ENCODE assay signal across 10 cellular contexts in the genomic region with DNA sequence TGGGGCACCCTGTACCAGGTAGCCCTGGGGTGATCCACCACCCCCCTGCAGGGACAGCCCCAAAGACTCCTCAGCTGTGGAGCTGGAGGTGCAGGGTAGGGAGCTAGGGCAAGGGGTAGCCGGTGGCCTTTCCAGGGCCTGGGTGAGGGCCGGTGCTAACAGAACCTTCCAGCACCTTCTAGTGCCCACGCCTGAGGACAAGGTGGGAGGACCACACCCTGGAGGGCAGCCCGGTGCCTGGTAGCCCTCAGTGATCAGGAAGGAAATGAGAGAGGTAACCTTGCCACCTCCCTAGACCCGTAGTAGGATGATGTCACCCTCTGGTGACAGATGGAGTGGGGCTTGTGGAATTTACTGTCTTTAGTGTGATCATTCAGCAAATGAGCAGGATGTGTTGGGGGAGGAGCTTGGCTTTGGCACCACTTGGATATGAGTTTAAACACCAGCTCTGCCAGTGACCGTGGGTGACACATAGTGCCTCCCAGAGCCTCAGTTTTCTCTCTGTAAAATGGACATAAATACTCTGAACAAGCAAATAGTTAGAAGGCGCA.
DNase-seq lines count a peak whose midpoint lies in the region; ATAC-seq and TF ChIP-seq lines count a peak whose summit lies in the region.
"Had no signal": no experiment of that assay in that cellular context is flagged by ENCODE, and none has a peak within 500 bp of the region (broad histone marks: within the 10 kb centered on the region; RNA-seq: fewer than 3 reads in every experiment).

No MANE protein-coding gene starts in this region.

- peak overlapping the region; percentile 26 for H3K27ac ChIP-seq in RWPE2 (ENCODE audit: poor library complexity, severe bottlenecking)
- H3K27ac ChIP-seq in tibial artery: peak overlapping the region; percentile 47 to 53
- H3K27ac ChIP-seq: breast epithelium had no signal

- peaks cover 3% of the 10 kb centered on the region for H3K4me1 Mint-ChIP-seq in activated CD4-positive, alpha-beta T cell treated with anti-CD3 and anti-CD28 coated beads for 36 hours
- H3K4me1 Mint-ChIP-seq in activated T-cell treated with anti-CD3 and anti-CD28 coated beads, Interleukin-2, amount 50 U/mL, for 4 hours (ENCODE audit: low read depth): no peaks in the 10 kb centered on the region

- no peaks in the 10 kb centered on the region for H3K36me3 ChIP-seq in RWPE2 (ENCODE audit: low read depth)
- H3K36me3 ChIP-seq in tibial artery: no peaks in the 10 kb centered on the region
- H3K36me3 ChIP-seq: breast epithelium had no signal

- H3K27ac Mint-ChIP-seq in activated CD4-positive, alpha-beta T cell treated with anti-CD3 and anti-CD28 coated beads for 36 hours: no peak overlapping the region

- H3K4me1 ChIP-seq in RWPE2 (ENCODE audit: insufficient read depth, poor library complexity, severe bottlenecking) (peaks cover 26% of the 10 kb centered on the region), tibial artery (peaks cover 0 to 18% (median 0%) of the 10 kb centered on the region in 4 donors)
- H3K4me1 ChIP-seq: breast epithelium had no signal

- peak; percentile 86 for ATAC-seq in activated CD4-positive, alpha-beta T cell treated with anti-CD3 and anti-CD28 coated beads for 36 hours
- ATAC-seq in RWPE2 (ENCODE audit: low read depth) (peak; percentile 15; the same call in 2 of the 3 replicates), GM18873 (IDR thresholded peaks at IDR 0.05; ENCODE audit: low FRiP score, unreplicated experiment) (no peak)
- ATAC-seq in activated T-cell treated with anti-CD3 and anti-CD28 coated beads, Interleukin-2, amount 50 U/mL, for 4 hours: no peak
- ATAC-seq: left ventricle myocardium superior had no signal

- H3K9me3 ChIP-seq in RWPE2 (ENCODE audit: severe bottlenecking) (no peaks in the 10 kb centered on the region), tibial artery (no peaks in the 10 kb centered on the region)
- H3K9me3 ChIP-seq: breast epithelium had no signal

- CTCF ChIA-PET in activated CD4-positive, alpha-beta T cell treated with anti-CD3 and anti-CD28 coated beads for 36 hours (lab: Charles Lee): interaction anchor here (0.5 to 1.4 kb wide), 3 partner anchors 12 to 367 kb away, joined by 3 to 4 read pairs (median 4); no protein-coding TSS in a partner anchor

- peaks cover 2% of the 10 kb centered on the region for H3K27me3 Mint-ChIP-seq in activated CD4-positive, alpha-beta T cell treated with anti-CD3 and anti-CD28 coated beads for 36 hours
- no peaks in the 10 kb centered on the region for H3K27me3 Mint-ChIP-seq in activated T-cell treated with anti-CD3 and anti-CD28 coated beads, Interleukin-2, amount 50 U/mL, for 4 hours (ENCODE audit: low read depth)

- H3K4me3 ChIP-seq in RWPE2 (ENCODE audit: severe bottlenecking) (no peak overlapping the region), tibial artery (no peak overlapping the region)
- H3K4me3 ChIP-seq: breast epithelium had no signal

- DNase-seq in activated CD4-positive, alpha-beta T cell treated with anti-CD3 and anti-CD28 coated beads for 36 hours: peak; percentile 28
- no peak for DNase-seq in activated CD4-positive, alpha-beta T cell treated with anti-CD3 and anti-CD28 coated beads, Interleukin-2, amount 50 U/mL, for 1 hour
- DNase-seq in RWPE2 (ENCODE audit: low spot score) (peak; percentile 81), fibroblast of peridontal ligament (ENCODE audit: extremely low read depth) (peak; percentile 32), tibial artery (no peak), middle frontal gyrus (ENCODE audit: extremely low spot score, low spot score) (no peak)
- DNase-seq in activated T-cell treated with anti-CD3 and anti-CD28 coated beads, Interleukin-2, amount 50 U/mL, for 4 hours: no peak
- DNase-seq: left ventricle myocardium superior had no signal

- TF ChIP-seq CTCF in RWPE2 (IDR thresholded peaks at IDR 0.05; ENCODE audit: poor library complexity, severe bottlenecking) (no peak), tibial artery (IDR thresholded peaks at IDR 0.05) (no peak)

- POLR2A ChIA-PET in activated CD4-positive, alpha-beta T cell treated with anti-CD3 and anti-CD28 coated beads for 36 hours (lab: Charles Lee): no interaction called here

- H3K4me3 Mint-ChIP-seq in activated CD4-positive, alpha-beta T cell treated with anti-CD3 and anti-CD28 coated beads for 36 hours: no peak overlapping the region
- no peak overlapping the region for H3K4me3 Mint-ChIP-seq in activated T-cell treated with anti-CD3 and anti-CD28 coated beads, Interleukin-2, amount 50 U/mL, for 4 hours

- intact Hi-C loops in activated CD4-positive, alpha-beta T cell treated with anti-CD3 and anti-CD28 coated beads for 36 hours (cut with DNase I, micrococcal nuclease): no loop called here
- intact Hi-C loops in tibial artery (cut with DNase I; ENCODE audit: low total_unique reads): no loop called here

- no peaks in the 10 kb centered on the region for H3K27me3 ChIP-seq in RWPE2 (ENCODE audit: insufficient read depth, poor library complexity, severe bottlenecking)
- H3K27me3 ChIP-seq in tibial artery: no peaks in the 10 kb centered on the region
- H3K27me3 ChIP-seq: breast epithelium had no signal

- H3K36me3 Mint-ChIP-seq in activated CD4-positive, alpha-beta T cell treated with anti-CD3 and anti-CD28 coated beads for 36 hours (ENCODE audit: low read depth): no peaks in the 10 kb centered on the region
- H3K36me3 Mint-ChIP-seq in activated T-cell treated with anti-CD3 and anti-CD28 coated beads, Interleukin-2, amount 50 U/mL, for 4 hours (ENCODE audit: insufficient read depth): peaks cover 1% of the 10 kb centered on the region

- no peaks in the 10 kb centered on the region for H3K9me3 Mint-ChIP-seq in activated CD4-positive, alpha-beta T cell treated with anti-CD3 and anti-CD28 coated beads for 36 hours (ENCODE audit: low read depth)
- H3K9me3 Mint-ChIP-seq in activated T-cell treated with anti-CD3 and anti-CD28 coated beads, Interleukin-2, amount 50 U/mL, for 4 hours: no peaks in the 10 kb centered on the region

Comparison
In these comparisons a context has a peak if more than half of its experiments do, and no peak if none do; other contexts are left out.
1. DNase-seq: peak in activated CD4-positive, alpha-beta T cell treated with anti-CD3 and anti-CD28 coated beads for 36 hours (single experiment), RWPE2 (single experiment) and fibroblast of peridontal ligament (single experiment); none in activated CD4-positive, alpha-beta T cell treated with anti-CD3 and anti-CD28 coated beads, Interleukin-2, amount 50 U/mL, for 1 hour (single experiment), tibial artery (0 of 2), middle frontal gyrus (single experiment) and activated T-cell treated with anti-CD3 and anti-CD28 coated beads, Interleukin-2, amount 50 U/mL, for 4 hours (single experiment).
2. ATAC-seq: peak in activated CD4-positive, alpha-beta T cell treated with anti-CD3 and anti-CD28 coated beads for 36 hours (single experiment) and RWPE2 (single experiment); none in GM18873 (single experiment) and activated T-cell treated with anti-CD3 and anti-CD28 coated beads, Interleukin-2, amount 50 U/mL, for 4 hours (0 of 2).